ENCODE assay signal across 12 cellular contexts in the genomic region with DNA sequence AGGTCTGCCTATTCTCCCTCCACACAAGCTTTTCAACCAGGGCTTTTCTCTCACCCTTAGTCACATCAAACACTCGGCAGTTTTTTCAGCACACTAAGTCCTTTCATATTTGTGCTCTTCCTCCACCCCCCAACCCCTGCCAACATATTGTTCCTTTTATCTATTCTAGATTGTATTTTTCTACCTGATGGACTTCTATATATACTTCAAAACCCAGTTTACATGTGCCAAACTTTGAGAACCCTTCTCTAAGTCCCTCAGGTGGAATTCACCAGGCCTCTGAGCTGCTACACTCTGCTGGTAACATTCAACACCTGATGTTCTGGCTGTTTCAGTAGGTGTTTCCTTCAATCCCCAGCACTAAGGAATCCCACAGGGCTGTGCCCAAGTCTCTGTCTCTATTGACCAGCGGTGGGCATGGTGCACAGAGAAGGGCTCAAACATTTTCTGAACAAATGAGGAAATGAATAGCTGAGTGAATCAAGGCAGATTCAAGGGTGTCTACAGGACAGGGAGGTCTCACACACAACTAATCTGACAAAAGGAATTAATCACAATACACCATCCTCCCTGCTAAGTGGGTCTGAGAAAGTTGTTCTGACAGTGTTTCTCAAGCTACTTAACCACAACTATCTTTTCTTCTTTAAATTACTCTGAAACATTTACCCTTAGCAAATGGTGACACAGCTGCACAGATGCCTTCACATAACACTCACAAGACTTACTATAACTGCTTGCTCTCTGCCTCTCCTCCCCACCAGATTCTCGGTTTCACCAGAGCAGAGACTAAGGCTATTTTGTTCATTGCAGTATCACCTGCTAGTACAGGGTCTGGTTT.
DNase-seq lines count a peak whose midpoint lies in the region; ATAC-seq and TF ChIP-seq lines count a peak whose summit lies in the region.
"Had no signal": no experiment of that assay in that cellular context is flagged by ENCODE, and none has a peak within 500 bp of the region (broad histone marks: within the 10 kb centered on the region; RNA-seq: fewer than 3 reads in every experiment).

No MANE protein-coding gene starts in this region.

- H3K4me2 ChIP-seq in OCI-LY3 (ENCODE audit: low read length): peak overlapping the region; percentile 68

- H3K4me3 ChIP-seq in OCI-LY3 (ENCODE audit: low read length): peak overlapping the region; percentile 33
- H3K4me3 ChIP-seq: upper lobe of left lung had no signal

- H3K27me3 ChIP-seq in OCI-LY3 (ENCODE audit: low read depth, low read length): no peaks in the 10 kb centered on the region
- H3K27me3 ChIP-seq: upper lobe of left lung had no signal

- peak overlapping the region; percentile 71 for H3K9ac ChIP-seq in OCI-LY3 (ENCODE audit: low read length)

- no peak for DNase-seq in activated CD4-positive, CD25-positive, alpha-beta regulatory T cell treated with anti-CD3 and anti-CD28 coated beads, Interleukin-2, amount 50 U/mL, for 72 hours
- DNase-seq in NOMO-1 treated with dmso at 0.1 percent for 144 hours (lab: John Stamatoyannopoulos, UW; ENCODE audit: unreplicated experiment) (no peak), hippocampal formation (lab: John Stamatoyannopoulos, UW) (no peak), putamen (ENCODE audit: low spot score) (no peak)
- DNase-seq: 8988T, NCI-H187, upper lobe of left lung had no signal

- peak overlapping the region; percentile 95 for H3K27ac ChIP-seq in OCI-LY3 (ENCODE audit: low read length)
- H3K27ac ChIP-seq: HL-60, upper lobe of left lung had no signal

- ATAC-seq in activated CD4-positive, CD25-positive, alpha-beta regulatory T cell treated with anti-CD3 and anti-CD28 coated beads, Interleukin-2, amount 50 U/mL, for 24 hours: peak; percentile 38 to 62
- ATAC-seq in GM19452 (IDR thresholded peaks at IDR 0.05; ENCODE audit: unreplicated experiment) (peak; percentile 83), HG02885 (IDR thresholded peaks at IDR 0.05; ENCODE audit: poor library complexity, unreplicated experiment) (peak; percentile 98)

- H4K20me1 ChIP-seq in OCI-LY3 (ENCODE audit: insufficient read depth, low read length): no peaks in the 10 kb centered on the region

- H3K36me3 ChIP-seq in OCI-LY3 (replicated peaks; ENCODE audit: low read depth, low read length): no peaks in the 10 kb centered on the region
- H3K36me3 ChIP-seq: upper lobe of left lung had no signal

- H3K79me2 ChIP-seq in OCI-LY3 (ENCODE audit: low read length): no peaks in the 10 kb centered on the region

- peaks cover 66% of the 10 kb centered on the region for H3K4me1 ChIP-seq in OCI-LY3 (ENCODE audit: low read length)

- TF ChIP-seq CTCF in OCI-LY3 (IDR thresholded peaks at IDR 0.05; ENCODE audit: low read depth, low read length): no peak

- peak overlapping the region; percentile 35 for H2AFZ ChIP-seq in OCI-LY3 (ENCODE audit: low read depth, low read length)

- H3K9me3 ChIP-seq in OCI-LY3 (ENCODE audit: insufficient read depth, low read length): no peaks in the 10 kb centered on the region
- H3K9me3 ChIP-seq: upper lobe of left lung had no signal
